In the genomic region with DNA sequence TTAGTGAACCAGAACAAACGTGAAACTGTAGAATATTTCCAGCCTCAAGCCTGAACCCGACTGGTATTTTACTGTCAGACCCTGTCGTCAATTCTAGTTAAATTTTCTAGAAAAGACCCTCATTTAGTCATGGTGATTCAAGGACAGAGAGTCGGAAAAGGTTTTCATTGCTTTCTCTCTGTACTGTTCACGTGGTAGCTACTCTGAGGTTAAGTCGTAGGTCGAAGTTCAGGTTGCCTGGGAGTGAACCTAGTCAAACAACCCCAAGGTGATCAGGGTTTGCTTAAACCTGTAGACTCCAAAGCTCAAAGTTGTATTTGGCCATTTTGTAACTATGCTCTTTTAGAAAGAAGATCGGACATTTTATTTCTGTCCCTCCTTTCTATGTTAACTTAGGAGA, we compare ENCODE assay signal across 1 cellular context.
TF ChIP-seq lines count a peak whose summit lies in the region.

No MANE protein-coding gene starts in this region.

TF ChIP-seq in HepG2, 621 proteins besides CTCF, POLR2A, EP300 and RAD21 (continued from another document):
- TF ChIP-seq ASH2L (IDR thresholded peaks at IDR 0.05; ENCODE audit: insufficient read length, low read depth, low read length), result peak; percentile 25
- no peak for TF ChIP-seq PHF20 (CRISPR knock-in tag; IDR thresholded peaks at IDR 0.05)
- no peak for TF ChIP-seq ZNF878 (CRISPR knock-in tag; IDR thresholded peaks at IDR 0.05)
- TF ChIP-seq MTERF4 (CRISPR knock-in tag; IDR thresholded peaks at IDR 0.05), result no peak
- TF ChIP-seq, protein P1, sequence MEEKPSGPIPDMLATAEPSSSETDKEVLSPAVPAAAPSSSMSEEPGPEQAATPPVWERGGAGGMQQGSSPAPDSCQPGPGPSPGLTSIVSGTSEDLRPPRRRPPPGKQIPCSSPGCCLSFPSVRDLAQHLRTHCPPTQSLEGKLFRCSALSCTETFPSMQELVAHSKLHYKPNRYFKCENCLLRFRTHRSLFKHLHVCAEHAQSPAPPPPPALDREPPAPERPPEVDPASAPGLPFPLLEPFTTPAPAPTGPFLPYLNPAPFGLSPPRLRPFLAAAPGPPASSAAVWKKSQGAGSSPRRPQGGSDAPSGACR (CRISPR knock-in tag; IDR thresholded peaks at IDR 0.05), result no peak
- TF ChIP-seq ZSCAN9 (CRISPR knock-in tag; IDR thresholded peaks at IDR 0.05; ENCODE audit: borderline replicate concordance), result no peak
- TF ChIP-seq ZNF335 (CRISPR knock-in tag; IDR thresholded peaks at IDR 0.05), result no peak
- TF ChIP-seq, protein P2, sequence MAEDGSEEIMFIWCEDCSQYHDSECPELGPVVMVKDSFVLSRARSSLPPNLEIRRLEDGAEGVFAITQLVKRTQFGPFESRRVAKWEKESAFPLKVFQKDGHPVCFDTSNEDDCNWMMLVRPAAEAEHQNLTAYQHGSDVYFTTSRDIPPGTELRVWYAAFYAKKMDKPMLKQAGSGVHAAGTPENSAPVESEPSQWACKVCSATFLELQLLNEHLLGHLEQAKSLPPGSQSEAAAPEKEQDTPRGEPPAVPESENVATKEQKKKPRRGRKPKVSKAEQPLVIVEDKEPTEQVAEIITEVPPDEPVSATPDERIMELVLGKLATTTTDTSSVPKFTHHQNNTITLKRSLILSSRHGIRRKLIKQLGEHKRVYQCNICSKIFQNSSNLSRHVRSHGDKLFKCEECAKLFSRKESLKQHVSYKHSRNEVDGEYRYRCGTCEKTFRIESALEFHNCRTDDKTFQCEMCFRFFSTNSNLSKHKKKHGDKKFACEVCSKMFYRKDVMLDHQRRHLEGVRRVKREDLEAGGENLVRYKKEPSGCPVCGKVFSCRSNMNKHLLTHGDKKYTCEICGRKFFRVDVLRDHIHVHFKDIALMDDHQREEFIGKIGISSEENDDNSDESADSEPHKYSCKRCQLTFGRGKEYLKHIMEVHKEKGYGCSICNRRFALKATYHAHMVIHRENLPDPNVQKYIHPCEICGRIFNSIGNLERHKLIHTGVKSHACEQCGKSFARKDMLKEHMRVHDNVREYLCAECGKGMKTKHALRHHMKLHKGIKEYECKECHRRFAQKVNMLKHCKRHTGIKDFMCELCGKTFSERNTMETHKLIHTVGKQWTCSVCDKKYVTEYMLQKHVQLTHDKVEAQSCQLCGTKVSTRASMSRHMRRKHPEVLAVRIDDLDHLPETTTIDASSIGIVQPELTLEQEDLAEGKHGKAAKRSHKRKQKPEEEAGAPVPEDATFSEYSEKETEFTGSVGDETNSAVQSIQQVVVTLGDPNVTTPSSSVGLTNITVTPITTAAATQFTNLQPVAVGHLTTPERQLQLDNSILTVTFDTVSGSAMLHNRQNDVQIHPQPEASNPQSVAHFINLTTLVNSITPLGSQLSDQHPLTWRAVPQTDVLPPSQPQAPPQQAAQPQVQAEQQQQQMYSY (CRISPR knock-in tag; IDR thresholded peaks at IDR 0.05), result no peak
- TF ChIP-seq SMAD9 (CRISPR knock-in tag; IDR thresholded peaks at IDR 0.05), result no peak
- TF ChIP-seq RFX5 (IDR thresholded peaks at IDR 0.05; ENCODE audit: low read depth, low read length), result no peak
- peak; percentile 43 for TF ChIP-seq ZMYM4 (CRISPR knock-in tag; IDR thresholded peaks at IDR 0.05)
- no peak for TF ChIP-seq TBL1XR1 (IDR thresholded peaks at IDR 0.05; ENCODE audit: borderline replicate concordance, low read length, partially characterized antibody)
- no peak for TF ChIP-seq ZNF274 (CRISPR knock-in tag; IDR thresholded peaks at IDR 0.05)
- no peak for TF ChIP-seq RBM39 (IDR thresholded peaks at IDR 0.05; ENCODE audit: low read depth, low read length, poor library complexity, severe bottlenecking)
- no peak for TF ChIP-seq ZNF331 (CRISPR knock-in tag; IDR thresholded peaks at IDR 0.05)
- TF ChIP-seq, protein P3, sequence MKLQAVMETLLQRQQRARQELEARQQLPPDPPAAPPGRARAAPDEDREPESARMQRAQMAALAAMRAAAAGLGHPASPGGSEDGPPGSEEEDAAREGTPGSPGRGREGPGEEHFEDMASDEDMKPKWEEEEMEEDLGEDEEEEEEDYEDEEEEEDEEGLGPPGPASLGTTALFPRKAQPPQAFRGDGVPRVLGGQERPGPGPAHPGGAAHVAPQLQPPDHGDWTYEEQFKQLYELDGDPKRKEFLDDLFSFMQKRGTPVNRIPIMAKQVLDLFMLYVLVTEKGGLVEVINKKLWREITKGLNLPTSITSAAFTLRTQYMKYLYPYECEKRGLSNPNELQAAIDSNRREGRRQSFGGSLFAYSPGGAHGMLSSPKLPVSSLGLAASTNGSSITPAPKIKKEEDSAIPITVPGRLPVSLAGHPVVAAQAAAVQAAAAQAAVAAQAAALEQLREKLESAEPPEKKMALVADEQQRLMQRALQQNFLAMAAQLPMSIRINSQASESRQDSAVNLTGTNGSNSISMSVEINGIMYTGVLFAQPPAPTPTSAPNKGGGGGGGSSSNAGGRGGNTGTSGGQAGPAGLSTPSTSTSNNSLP (IDR thresholded peaks at IDR 0.05; ENCODE audit: low read depth, low read length), result no peak
- no peak for TF ChIP-seq ZNF777 (CRISPR knock-in tag; IDR thresholded peaks at IDR 0.05)
- TF ChIP-seq ZNF780A (CRISPR knock-in tag; IDR thresholded peaks at IDR 0.05), result no peak
- no peak for TF ChIP-seq ZNF7 (CRISPR knock-in tag; IDR thresholded peaks at IDR 0.05)
- no peak for TF ChIP-seq ZNF567 (CRISPR knock-in tag; IDR thresholded peaks at IDR 0.05; ENCODE audit: borderline replicate concordance)
- TF ChIP-seq, protein P4, sequence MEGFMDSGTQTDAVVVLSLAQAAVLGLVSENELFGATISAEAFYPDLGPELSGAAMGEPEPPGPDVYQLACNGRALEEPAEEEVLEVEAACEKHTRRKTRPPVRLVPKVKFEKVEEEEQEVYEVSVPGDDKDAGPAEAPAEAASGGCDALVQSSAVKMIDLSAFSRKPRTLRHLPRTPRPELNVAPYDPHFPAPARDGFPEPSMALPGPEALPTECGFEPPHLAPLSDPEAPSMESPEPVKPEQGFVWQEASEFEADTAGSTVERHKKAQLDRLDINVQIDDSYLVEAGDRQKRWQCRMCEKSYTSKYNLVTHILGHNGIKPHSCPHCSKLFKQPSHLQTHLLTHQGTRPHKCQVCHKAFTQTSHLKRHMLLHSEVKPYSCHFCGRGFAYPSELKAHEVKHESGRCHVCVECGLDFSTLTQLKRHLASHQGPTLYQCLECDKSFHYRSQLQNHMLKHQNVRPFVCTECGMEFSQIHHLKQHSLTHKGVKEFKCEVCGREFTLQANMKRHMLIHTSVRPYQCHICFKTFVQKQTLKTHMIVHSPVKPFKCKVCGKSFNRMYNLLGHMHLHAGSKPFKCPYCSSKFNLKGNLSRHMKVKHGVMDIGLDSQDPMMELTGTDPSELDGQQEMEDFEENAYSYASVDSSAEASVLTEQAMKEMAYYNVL (CRISPR knock-in tag; IDR thresholded peaks at IDR 0.05; ENCODE audit: borderline replicate concordance), result no peak
- no peak for TF ChIP-seq RARG (CRISPR knock-in tag; IDR thresholded peaks at IDR 0.05; ENCODE audit: low read depth)
- TF ChIP-seq ZNF652 (CRISPR knock-in tag; IDR thresholded peaks at IDR 0.05; ENCODE audit: borderline replicate concordance, low read depth), result no peak
- TF ChIP-seq, protein P5, sequence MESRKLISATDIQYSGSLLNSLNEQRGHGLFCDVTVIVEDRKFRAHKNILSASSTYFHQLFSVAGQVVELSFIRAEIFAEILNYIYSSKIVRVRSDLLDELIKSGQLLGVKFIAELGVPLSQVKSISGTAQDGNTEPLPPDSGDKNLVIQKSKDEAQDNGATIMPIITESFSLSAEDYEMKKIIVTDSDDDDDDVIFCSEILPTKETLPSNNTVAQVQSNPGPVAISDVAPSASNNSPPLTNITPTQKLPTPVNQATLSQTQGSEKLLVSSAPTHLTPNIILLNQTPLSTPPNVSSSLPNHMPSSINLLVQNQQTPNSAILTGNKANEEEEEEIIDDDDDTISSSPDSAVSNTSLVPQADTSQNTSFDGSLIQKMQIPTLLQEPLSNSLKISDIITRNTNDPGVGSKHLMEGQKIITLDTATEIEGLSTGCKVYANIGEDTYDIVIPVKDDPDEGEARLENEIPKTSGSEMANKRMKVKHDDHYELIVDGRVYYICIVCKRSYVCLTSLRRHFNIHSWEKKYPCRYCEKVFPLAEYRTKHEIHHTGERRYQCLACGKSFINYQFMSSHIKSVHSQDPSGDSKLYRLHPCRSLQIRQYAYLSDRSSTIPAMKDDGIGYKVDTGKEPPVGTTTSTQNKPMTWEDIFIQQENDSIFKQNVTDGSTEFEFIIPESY (CRISPR knock-in tag; IDR thresholded peaks at IDR 0.05), result no peak
- TF ChIP-seq, protein P6, sequence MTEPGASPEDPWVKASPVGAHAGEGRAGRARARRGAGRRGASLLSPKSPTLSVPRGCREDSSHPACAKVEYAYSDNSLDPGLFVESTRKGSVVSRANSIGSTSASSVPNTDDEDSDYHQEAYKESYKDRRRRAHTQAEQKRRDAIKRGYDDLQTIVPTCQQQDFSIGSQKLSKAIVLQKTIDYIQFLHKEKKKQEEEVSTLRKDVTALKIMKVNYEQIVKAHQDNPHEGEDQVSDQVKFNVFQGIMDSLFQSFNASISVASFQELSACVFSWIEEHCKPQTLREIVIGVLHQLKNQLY (CRISPR knock-in tag; IDR thresholded peaks at IDR 0.05), result peak; percentile 77
- TF ChIP-seq PAXIP1 (CRISPR knock-in tag; conservative IDR thresholded peaks at IDR 0.05), result peak; percentile 17; the same call in 1 of the 2 replicates
- no peak for TF ChIP-seq ZNF3 (CRISPR knock-in tag; IDR thresholded peaks at IDR 0.05)
- peak; percentile 72 for TF ChIP-seq NR2C2 (CRISPR knock-in tag; IDR thresholded peaks at IDR 0.05; ENCODE audit: borderline replicate concordance)
- peak; percentile 39 for TF ChIP-seq NR2F6 (IDR thresholded peaks at IDR 0.05)
- TF ChIP-seq NR2F6 (CRISPR knock-in tag; IDR thresholded peaks at IDR 0.05), result no peak
TF ChIP-seq in HepG2: peak in this region for 16.
